28 cellular contexts compared by ENCODE assay signal in genomic region chr6:36384095-36384494, GRCh38. TPM values are rescaled to one million over a fixed set of nuclear protein-coding genes. Genes with fewer than 3 reads are reported as not detected.
"Had no signal": no experiment of that assay in that cellular context is flagged by ENCODE, and none has a peak within 500 bp of the region (broad histone marks: within the 10 kb centered on the region; RNA-seq: fewer than 3 reads in every experiment).

No MANE protein-coding gene starts in this region.

- H2AFZ ChIP-seq: neural progenitor cell had no signal

- H3K4me3 ChIP-seq: esophagus muscularis mucosa, gastrocnemius medialis, heart right ventricle, mucosa of descending colon, neural progenitor cell, ovary, tibial artery, upper lobe of left lung, uterus had no signal

- FAIRE-seq: islet of Langerhans had no signal

- H3K27ac Mint-ChIP-seq: naive thymus-derived CD8-positive, alpha-beta T cell; neural progenitor cell; progenitor cell of endocrine pancreas; stimulated activated naive CD8-positive, alpha-beta T cell treated with anti-CD3 and anti-CD28 coated beads, Interleukin-15, Interleukin-2, amounts not matched to agents 100 ng/mL and 50 ng/mL, for 24 hours had no signal

- H3K27me3 ChIP-seq: esophagus muscularis mucosa, ovary, tibial artery, upper lobe of left lung, uterus had no signal

- H3K36me3 ChIP-seq: esophagus muscularis mucosa, gastrocnemius medialis, heart right ventricle, neural progenitor cell, ovary, tibial artery, upper lobe of left lung, uterus had no signal

- DNase-seq: cortex of kidney; effector memory CD8-positive, alpha-beta T cell; gastrocnemius medialis; heart right ventricle; hypothalamus; kidney glomerular epithelial cell; mucosa of descending colon; nucleus accumbens; ovary; right cardiac atrium; stimulated activated CD4-positive, alpha-beta T cell treated with anti-CD3 and anti-CD28 coated beads, Interleukin-4, amount 100 ng/mL, for 1 hour; stimulated activated CD8-positive, alpha-beta memory T cell treated with anti-CD3 and anti-CD28 coated beads, Interleukin-4, amount 100 ng/mL, for 48 hours; tibial artery; upper lobe of left lung; uterus had no signal

- H3K9me3 ChIP-seq: esophagus muscularis mucosa, gastrocnemius medialis, heart right ventricle, mucosa of descending colon, ovary, tibial artery, upper lobe of left lung, uterus had no signal

- H3K9me3 Mint-ChIP-seq: effector memory CD8-positive, alpha-beta T cell; naive thymus-derived CD8-positive, alpha-beta T cell; stimulated activated memory B cell treated with anti-CD40 and anti-IgM and Interleukin-4, amounts not matched to agents 10 μg/mL and 1 μg/mL and 100 μg/mL, for 72 hours; stimulated activated naive CD8-positive, alpha-beta T cell treated with anti-CD3 and anti-CD28 coated beads, Interleukin-15, Interleukin-2, amounts not matched to agents 100 ng/mL and 50 ng/mL, for 24 hours had no signal

- ATAC-seq: effector memory CD8-positive, alpha-beta T cell; gastrocnemius medialis; heart right ventricle; mucosa of descending colon; naive thymus-derived CD8-positive, alpha-beta T cell; right cardiac atrium had no signal

- H3K36me3 Mint-ChIP-seq: naive thymus-derived CD8-positive, alpha-beta T cell; neural progenitor cell; stimulated activated memory B cell treated with anti-CD40 and anti-IgM and Interleukin-4, amounts not matched to agents 10 μg/mL and 1 μg/mL and 100 μg/mL, for 72 hours had no signal

- H3K27ac ChIP-seq: epithelial cell of prostate, esophagus muscularis mucosa, gastrocnemius medialis, heart right ventricle, neural progenitor cell, ovary, tibial artery, upper lobe of left lung, uterus had no signal

- H3K9ac ChIP-seq: neural progenitor cell had no signal

- H3K4me2 ChIP-seq: neural progenitor cell had no signal

- H3K4me3 Mint-ChIP-seq: effector memory CD8-positive, alpha-beta T cell; neural progenitor cell; stimulated activated memory B cell treated with anti-CD40 and anti-IgM and Interleukin-4, amounts not matched to agents 10 μg/mL and 1 μg/mL and 100 μg/mL, for 72 hours; stimulated activated naive CD8-positive, alpha-beta T cell treated with anti-CD3 and anti-CD28 coated beads, Interleukin-15, Interleukin-2, amounts not matched to agents 100 ng/mL and 50 ng/mL, for 24 hours had no signal

RNA-seq across cellular contexts. Expression of gene ETV7, which starts 3.4 kb away (rescaled TPM):
- total RNA-seq: gastrocnemius medialis; lung microvascular endothelial cell; naive thymus-derived CD8-positive, alpha-beta T cell; progenitor cell of endocrine pancreas; temporal lobe had no signal

RNA-seq across cellular contexts. Expression of gene BNIP5, which starts 47.4 kb away (rescaled TPM):
- total RNA-seq: esophagus muscularis mucosa; fibroblast of villous mesenchyme; gastrocnemius medialis; heart right ventricle; liver; lung microvascular endothelial cell; mesenteric fat pad; naive thymus-derived CD8-positive, alpha-beta T cell; uterus had no signal
- polyA plus RNA-seq: heart right ventricle; liver; naive thymus-derived CD8-positive, alpha-beta T cell had no signal

RNA-seq across cellular contexts. Expression of gene PXT1, which starts 58.6 kb away (rescaled TPM):
- total RNA-seq: esophagus muscularis mucosa, gastrocnemius medialis, liver, mesenteric fat pad, mucosa of descending colon, ovary, progenitor cell of endocrine pancreas, temporal lobe, uterus had no signal
- polyA plus RNA-seq: liver; naive thymus-derived CD8-positive, alpha-beta T cell; ovary had no signal
